ENCODE assay signal across 10 cellular contexts in genomic region chr7:90749774-90750173, GRCh38.
DNase-seq lines count a peak whose midpoint lies in the region; ATAC-seq and TF ChIP-seq lines count a peak whose summit lies in the region.
"Had no signal": no experiment of that assay in that cellular context is flagged by ENCODE, and none has a peak within 500 bp of the region (broad histone marks: within the 10 kb centered on the region; RNA-seq: fewer than 3 reads in every experiment).

No MANE protein-coding gene starts in this region.

- TF ChIP-seq CTCF in DOHH2 (IDR thresholded peaks at IDR 0.05; ENCODE audit: low read depth, low read length, poor library complexity, severe bottlenecking) = peak; percentile 86
- TF ChIP-seq CTCF in LNCaP clone FGC (IDR thresholded peaks at IDR 0.05; ENCODE audit: control insufficient read depth, extremely low read depth, insufficient read depth) = peak; percentile 58
- peak; percentile 4 for TF ChIP-seq CTCF in fibroblast of mammary gland (conservative IDR thresholded peaks at IDR 0.05; ENCODE audit: control insufficient read depth, insufficient read depth, low read depth, low read length)

- peaks cover 94% of the 10 kb centered on the region for H3K4me1 ChIP-seq in DOHH2 (ENCODE audit: control insufficient read depth, low read length)

- no peaks in the 10 kb centered on the region for H4K20me1 ChIP-seq in DOHH2 (ENCODE audit: control insufficient read depth, insufficient read depth, low read depth, low read length)

- no peak for DNase-seq in LNCaP clone FGC (ENCODE audit: low read depth)
- DNase-seq in fibroblast of mammary gland (ENCODE audit: low read depth) = peak; percentile 36
- DNase-seq in caudate nucleus (lab: John Stamatoyannopoulos, UW) = no peak
- no peak for DNase-seq in activated CD4-positive, CD25-positive, alpha-beta regulatory T cell treated with anti-CD3 and anti-CD28 coated beads, Interleukin-2, amount 50 U/mL, for 72 hours
- DNase-seq: activated naive CD8-positive, alpha-beta T cell treated with anti-CD3 and anti-CD28 coated beads, Interleukin-2, amount 10 ng/mL, durations not matched to agents 7 days and 5 days; NCI-H2227 treated with DMSO at 0.1 percent for 48 hours had no signal

- H3K4me3 ChIP-seq in DOHH2 (ENCODE audit: low read length) (peak overlapping the region; percentile 31), LNCaP clone FGC (ENCODE audit: low read depth, low read length) (no peak overlapping the region), fibroblast of mammary gland (ENCODE audit: control insufficient read depth, low read depth, low read length) (no peak overlapping the region)

- peaks cover 49% of the 10 kb centered on the region for H3F3A ChIP-seq in DOHH2 (ENCODE audit: control insufficient read depth, insufficient read depth)

- peaks cover 3% of the 10 kb centered on the region; the same call in 1 of the 2 replicates for H3K9me3 ChIP-seq in DOHH2 (ENCODE audit: control insufficient read depth, insufficient read depth, low read length)

- peak overlapping the region; percentile 49 for H3K27ac ChIP-seq in DOHH2 (ENCODE audit: low read depth, low read length)
- H3K27ac ChIP-seq in caudate nucleus (ENCODE audit: low read depth, low read length) = no peak overlapping the region

- H3K9me2 ChIP-seq in DOHH2 (replicated peaks; ENCODE audit: control insufficient read depth, low read length) = no peaks in the 10 kb centered on the region

- H3K4me2 ChIP-seq in DOHH2 (ENCODE audit: low read length) = peak overlapping the region; percentile 47

- H3K79me2 ChIP-seq in DOHH2 (ENCODE audit: control insufficient read depth, low read length) = peaks cover 93% of the 10 kb centered on the region

- no peak for TF ChIP-seq POLR2A in GM18505 (IDR thresholded peaks at IDR 0.05; ENCODE audit: borderline replicate concordance, extremely low read depth, insufficient read depth, insufficient read length)

- H3K27me3 ChIP-seq in DOHH2 (ENCODE audit: control insufficient read depth, low read length) = no peaks in the 10 kb centered on the region

- H3K36me3 ChIP-seq in DOHH2 (ENCODE audit: control insufficient read depth, low read length) = peaks cover 82% of the 10 kb centered on the region

- peak; percentile 52 for ATAC-seq in GM19397 (IDR thresholded peaks at IDR 0.05; ENCODE audit: unreplicated experiment)
- ATAC-seq in HG03457 (IDR thresholded peaks at IDR 0.05; ENCODE audit: unreplicated experiment) = no peak
- no peak for ATAC-seq in GM18505 (IDR thresholded peaks at IDR 0.05; ENCODE audit: unreplicated experiment)

Comparison
In these comparisons a context has a peak if more than half of its experiments do, and no peak if none do; other contexts are left out.
1. CTCF ChIP-seq: peak in every context shown above with its lines; median percentile 86 in DOHH2; 58 in LNCaP clone FGC; 4 in fibroblast of mammary gland.